ENCODE assay signal across 7 cellular contexts in the genomic region with DNA sequence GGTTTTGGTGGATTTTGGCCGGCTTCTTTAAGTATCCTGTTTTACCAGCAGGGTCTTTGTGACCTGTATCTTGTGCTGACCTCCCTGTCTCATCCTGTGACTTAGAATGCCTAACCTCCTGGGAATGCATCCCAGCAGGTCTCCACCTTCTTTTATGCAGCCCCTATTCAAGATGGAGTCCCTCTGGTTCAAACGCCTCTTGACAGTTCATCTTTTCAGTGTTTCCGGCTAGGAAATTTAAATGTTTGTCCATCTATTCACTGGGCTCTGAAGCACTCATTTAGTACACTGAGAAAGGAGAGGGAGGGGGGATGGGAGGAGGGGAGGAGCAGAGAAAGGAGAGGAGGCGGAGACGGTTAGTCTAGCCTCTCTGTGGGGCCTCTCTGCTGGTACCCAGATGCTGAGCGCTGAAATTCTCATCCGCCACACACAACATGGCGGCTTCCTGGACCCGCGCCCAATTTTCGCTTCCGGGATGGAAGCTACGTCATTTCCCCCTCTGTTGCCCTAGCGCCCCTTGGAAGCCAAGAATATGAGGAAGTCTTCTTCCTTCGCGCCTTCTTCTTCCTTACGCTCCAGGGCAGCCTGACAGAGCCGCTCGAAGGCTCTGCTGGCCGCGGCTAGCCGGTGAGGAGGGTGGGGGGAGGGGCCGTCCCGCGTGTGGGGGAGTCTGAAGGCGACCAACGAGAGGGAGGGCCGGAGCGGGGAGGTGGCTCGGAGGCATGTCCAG.
DNase-seq lines count a peak whose midpoint lies in the region; ATAC-seq lines count a peak whose summit lies in the region.

No MANE protein-coding gene starts in this region.

- no peaks in the 10 kb centered on the region for H3K27me3 ChIP-seq in naive thymus-derived CD4-positive, alpha-beta T cell (ENCODE audit: control insufficient read depth in 2 of 2, insufficient read depth in 2 of 2, low read length in 2 of 2)

- H3K9me3 Mint-ChIP-seq in naive thymus-derived CD4-positive, alpha-beta T cell, result peaks cover 0 to 11% (median 0%) of the 10 kb centered on the region in 11 donors

- H3K36me3 Mint-ChIP-seq in naive thymus-derived CD4-positive, alpha-beta T cell, result peaks cover 0 to 13% (median 3%) of the 10 kb centered on the region in 5 donors

- H3K27ac ChIP-seq in naive thymus-derived CD4-positive, alpha-beta T cell (ENCODE audit: low read depth, low read length), result peak overlapping the region; percentile 73

- ATAC-seq in GM18868 (IDR thresholded peaks at IDR 0.05; ENCODE audit: unreplicated experiment), result peak; percentile 89
- peak; percentile 92 for ATAC-seq in HG03135 (IDR thresholded peaks at IDR 0.05; ENCODE audit: unreplicated experiment)
- ATAC-seq in naive thymus-derived CD4-positive, alpha-beta T cell, result peak; percentile 96

- H3K27me3 Mint-ChIP-seq in naive thymus-derived CD4-positive, alpha-beta T cell, result peaks cover 0 to 28% (median 7%) of the 10 kb centered on the region in 5 donors

- H3K4me3 ChIP-seq in naive thymus-derived CD4-positive, alpha-beta T cell (ENCODE audit: low read length), result peak overlapping the region; percentile 93

- no peaks in the 10 kb centered on the region for H3K36me3 ChIP-seq in naive thymus-derived CD4-positive, alpha-beta T cell (ENCODE audit: control insufficient read depth in 2 of 3, insufficient read depth in 3 of 3, low read length in 3 of 3)

- peaks cover 0 to 5% of the 10 kb centered on the region in 2 donors for H3K4me1 ChIP-seq in naive thymus-derived CD4-positive, alpha-beta T cell (ENCODE audit: control insufficient read depth in 2 of 2, insufficient read depth in 2 of 2, low read length in 2 of 2)

- DNase-seq in NCI-H526 treated with DMSO at 0.1 percent for 48 hours (lab: John Stamatoyannopoulos, UW) (peak; percentile 69), fibroblast of gingiva (ENCODE audit: low read depth) (peak; percentile 19)
- peak; percentile 88 to 93 for DNase-seq in activated T-cell treated with anti-CD3 and anti-CD28 coated beads, Interleukin-2, amount 50 U/mL, for 48 hours
- DNase-seq in naive thymus-derived CD4-positive, alpha-beta T cell, result peak; percentile 77 to 91 (median 88)
- DNase-seq in stimulated activated CD8-positive, alpha-beta memory T cell treated with anti-CD3 and anti-CD28 coated beads, Interleukin-7, amount 100 ng/mL, for 4 hours (ENCODE audit: low read depth in 2 of 2), result peak; percentile 75 to 76

- peak overlapping the region; percentile 70 to 91 (median 83) for H3K27ac Mint-ChIP-seq in naive thymus-derived CD4-positive, alpha-beta T cell

- peak overlapping the region; percentile 75 to 87 (median 82) for H3K4me3 Mint-ChIP-seq in naive thymus-derived CD4-positive, alpha-beta T cell

- CTCF ChIA-PET in naive thymus-derived CD4-positive, alpha-beta T cell (lab: Charles Lee), result interaction anchor here (1.0 kb wide), 1 partner anchor 16 kb away, joined by 3 read pairs; no protein-coding TSS in a partner anchor

- H3K4me1 Mint-ChIP-seq in naive thymus-derived CD4-positive, alpha-beta T cell, result peaks cover 9 to 31% (median 26%) of the 10 kb centered on the region in 7 donors

- no peaks in the 10 kb centered on the region for H3K9me3 ChIP-seq in naive thymus-derived CD4-positive, alpha-beta T cell (ENCODE audit: control insufficient read depth in 2 of 3, low read length in 3 of 3)

- POLR2A ChIA-PET in naive thymus-derived CD4-positive, alpha-beta T cell (lab: Charles Lee), result no interaction called here

- intact Hi-C loops in naive thymus-derived CD4-positive, alpha-beta T cell (cut with micrococcal nuclease), result loop anchor here (1.0 to 10.0 kb wide), 11 partner anchors 15 to 1996 kb away; a partner anchor contains a TSS

Comparison
In these comparisons a context has a peak if more than half of its experiments do, and no peak if none do; other contexts are left out.
1. Peak in every context shown above with its lines: DNase-seq, ATAC-seq, H3K4me3 ChIP-seq and H3K27ac ChIP-seq.
2. DNase-seq: peak in every context shown above with its lines; median percentile 90 in activated T-cell treated with anti-CD3 and anti-CD28 coated beads, Interleukin-2, amount 50 U/mL, for 48 hours; 88 in naive thymus-derived CD4-positive, alpha-beta T cell; 76 in stimulated activated CD8-positive, alpha-beta memory T cell treated with anti-CD3 and anti-CD28 coated beads, Interleukin-7, amount 100 ng/mL, for 4 hours; 69 in NCI-H526 treated with DMSO at 0.1 percent for 48 hours; 19 in fibroblast of gingiva.